In the genomic region with DNA sequence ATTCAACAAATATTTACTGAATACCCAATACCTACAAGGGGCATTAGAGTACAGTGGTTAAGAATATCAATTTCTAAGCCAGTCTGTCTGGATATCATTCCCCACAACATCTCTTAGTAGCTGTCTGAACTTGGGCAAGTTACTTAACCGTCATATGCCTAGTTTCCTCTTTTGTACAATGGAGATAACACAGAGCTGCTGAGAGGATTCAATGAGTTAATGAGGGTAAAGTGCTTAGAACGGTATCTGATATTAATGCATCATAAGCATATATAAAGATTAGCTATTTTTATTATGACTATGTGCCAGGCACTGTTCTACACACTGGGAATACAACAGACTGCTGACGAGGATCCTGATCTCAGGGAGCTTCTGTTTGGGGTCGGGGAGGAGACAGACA, we compare ENCODE assay signal across 12 cellular contexts.
DNase-seq lines count a peak whose midpoint lies in the region; ATAC-seq and TF ChIP-seq lines count a peak whose summit lies in the region.
"Had no signal": no experiment of that assay in that cellular context is flagged by ENCODE, and none has a peak within 500 bp of the region (broad histone marks: within the 10 kb centered on the region; RNA-seq: fewer than 3 reads in every experiment).

No MANE protein-coding gene starts in this region.

- no TSS peak for BruUV-seq in MCF 10A (replicated peaks; lab: Mats Ljungman, UMichigan)

- H3K4me3 ChIP-seq in heart right ventricle (no peak overlapping the region), mesendoderm (ENCODE audit: low read length) (no peak overlapping the region), vagina (no peak overlapping the region)

- H3K9me3 ChIP-seq in heart right ventricle = no peaks in the 10 kb centered on the region
- no peaks in the 10 kb centered on the region for H3K9me3 ChIP-seq in vagina

- no peak overlapping the region for H3K4ac ChIP-seq in mesendoderm (ENCODE audit: low read depth, low read length)

- CTCF ChIA-PET in MCF 10A (lab: Yijun Ruan, JAX) = interaction anchor here (0.5 kb wide), 2 partner anchors 323 to 405 kb away, joined by 3 to 4 read pairs; no protein-coding TSS in a partner anchor

- POLR2A ChIA-PET in MCF 10A (lab: Yijun Ruan, JAX) = interaction anchor here (0.7 to 9.9 kb wide), 8 partner anchors 15 to 80 kb away, joined by 3 to 247 read pairs (median 3); no protein-coding TSS in a partner anchor

- no peak overlapping the region for H4K8ac ChIP-seq in mesendoderm (ENCODE audit: low read depth, low read length)

- H3K4me2 ChIP-seq in mesendoderm (ENCODE audit: low read length) = no peak overlapping the region

- H3K9ac ChIP-seq in mesendoderm (ENCODE audit: low read length) = no peak overlapping the region

- WGBS in heart right ventricle, 2 donors = 30 to 47% methylated on average over 4 of the region's 4 CpGs
- WGBS in mesendoderm (ENCODE audit: extremely low coverage, insufficient coverage, low lambda C conversion rate) = no CpG with 5 or more reads among the region's 4 CpGs

- peak overlapping the region; percentile 93 for H3K27ac Mint-ChIP-seq in MCF 10A (ENCODE audit: low read depth, unreplicated experiment)
- H3K27ac Mint-ChIP-seq: activated B cell treated with CpG ODN at 0.5 μM for 24 hours, B cell had no signal

- no peaks in the 10 kb centered on the region for H3K9me3 Mint-ChIP-seq in MCF 10A (ENCODE audit: unreplicated experiment)
- H3K9me3 Mint-ChIP-seq: activated B cell treated with CpG ODN at 0.5 μM for 24 hours had no signal

- H3K36me3 Mint-ChIP-seq in MCF 10A (ENCODE audit: insufficient read depth, unreplicated experiment) = peaks cover 6% of the 10 kb centered on the region

- DNase-seq in heart right ventricle (no peak), Right ventricle myocardium superior (no peak), MCF 10A (ENCODE audit: unreplicated experiment) (no peak), mesendoderm (no peak), vagina (ENCODE audit: extremely low spot score in 2 of 2) (no peak), NCI-H524 (lab: John Stamatoyannopoulos, UW) (no peak), NCI-H1417 (lab: John Stamatoyannopoulos, UW) (no peak)
- DNase-seq: activated B cell treated with CpG ODN at 0.5 μM for 24 hours; brain microvascular endothelial cell; stimulated activated CD4-positive, alpha-beta T cell treated with anti-CD3 and anti-CD28 coated beads, Interleukin-12 subunit alpha, Interleukin-12 subunit beta, amount 100 ng/mL, for 4 hours had no signal

- H3K18ac ChIP-seq in mesendoderm (ENCODE audit: low read length) = no peak overlapping the region

- H3K4me1 ChIP-seq in heart right ventricle (peaks cover 11 to 96% (median 57%) of the 10 kb centered on the region in 9 donors), mesendoderm (ENCODE audit: control insufficient read depth, low read depth, low read length) (peaks cover 14% of the 10 kb centered on the region), vagina (peaks cover 83% of the 10 kb centered on the region)

- no peaks in the 10 kb centered on the region for H3K27me3 ChIP-seq in heart right ventricle
- H3K27me3 ChIP-seq in mesendoderm (ENCODE audit: insufficient read depth, low read length, poor library complexity) = no peaks in the 10 kb centered on the region
- H3K27me3 ChIP-seq in vagina = no peaks in the 10 kb centered on the region
- H3K27me3 ChIP-seq: brain microvascular endothelial cell had no signal

- peak overlapping the region; percentile 84 for H3K4me3 Mint-ChIP-seq in MCF 10A (ENCODE audit: unreplicated experiment)
- H3K4me3 Mint-ChIP-seq: activated B cell treated with CpG ODN at 0.5 μM for 24 hours, B cell had no signal

- TF ChIP-seq POLR2A in vagina (IDR thresholded peaks at IDR 0.05) = no peak

- no peak overlapping the region for H2BK5ac ChIP-seq in mesendoderm (ENCODE audit: low read length)

- no peak overlapping the region for H3K56ac ChIP-seq in mesendoderm (ENCODE audit: low read length)

- no peaks in the 10 kb centered on the region for H3K36me3 ChIP-seq in heart right ventricle
- no peaks in the 10 kb centered on the region for H3K36me3 ChIP-seq in mesendoderm (ENCODE audit: control insufficient read depth, insufficient read depth, low read length)
- H3K36me3 ChIP-seq in vagina = no peaks in the 10 kb centered on the region
- H3K36me3 ChIP-seq: brain microvascular endothelial cell had no signal

- intact Hi-C loops in heart right ventricle (cut with DNase I) (loop anchor here in 4 of 10 donors (2.0 to 10.0 kb wide), 4 partner anchors 49 to 199 kb away; no protein-coding TSS in a partner anchor), Right ventricle myocardium superior (cut with DNase I) (loop anchor here (10.0 kb wide), 1 partner anchor 209 kb away; no protein-coding TSS in a partner anchor), MCF 10A (cut with micrococcal nuclease) (no loop called here), vagina (cut with DNase I) (no loop called here)

- H2BK120ac ChIP-seq in mesendoderm (ENCODE audit: low read depth, low read length) = no peak overlapping the region

- peak in 2 of 8 donors; percentile 21 to 27 for ATAC-seq in heart right ventricle
- no peak for ATAC-seq in Right ventricle myocardium superior (ENCODE audit: poor library complexity)
- no peak for ATAC-seq in GM18498 (IDR thresholded peaks at IDR 0.05; ENCODE audit: unreplicated experiment)

- H4K5ac ChIP-seq in mesendoderm (ENCODE audit: low read length) = peak overlapping the region; percentile 26

- H2AK5ac ChIP-seq in mesendoderm (ENCODE audit: low read length) = no peak overlapping the region

- H3K4me1 Mint-ChIP-seq in MCF 10A (ENCODE audit: insufficient read depth, unreplicated experiment) = peaks cover 58% of the 10 kb centered on the region
- H3K4me1 Mint-ChIP-seq: activated B cell treated with CpG ODN at 0.5 μM for 24 hours, B cell had no signal

- peaks cover 32% of the 10 kb centered on the region for H3K79me2 ChIP-seq in mesendoderm (ENCODE audit: control insufficient read depth, insufficient read depth, low read length)

- H3K23ac ChIP-seq in mesendoderm (ENCODE audit: low read length) = no peak overlapping the region

- H2BK15ac ChIP-seq in mesendoderm (replicated peaks; ENCODE audit: low read depth) = no peak overlapping the region

- peak overlapping the region in 7 of 10 donors; percentile 77 to 87 (median 78) for H3K27ac ChIP-seq in heart right ventricle
- no peak overlapping the region for H3K27ac ChIP-seq in mesendoderm (ENCODE audit: low read depth, low read length)
- H3K27ac ChIP-seq in vagina = peak overlapping the region; percentile 72

- TF ChIP-seq CTCF in heart right ventricle (IDR thresholded peaks at IDR 0.05) (no peak), MCF 10A (IDR thresholded peaks at IDR 0.05; ENCODE audit: unreplicated experiment) (no peak), vagina (IDR thresholded peaks at IDR 0.05) (no peak)

- no peaks in the 10 kb centered on the region for H3K27me3 Mint-ChIP-seq in MCF 10A (ENCODE audit: insufficient read depth, unreplicated experiment)

- peaks cover 12% of the 10 kb centered on the region for H3K79me1 ChIP-seq in mesendoderm (ENCODE audit: low read length)
